ENCODE assay signal across 15 cellular contexts in genomic region chr1:206829875-206830274, GRCh38. TPM values are rescaled to one million over a fixed set of nuclear protein-coding genes. Genes with fewer than 3 reads are reported as not detected.
A peak's percentile ranks its signal among the peaks of the same experiment; 100 is the strongest.
DNase-seq lines count a peak whose midpoint lies in the region; ATAC-seq and TF ChIP-seq lines count a peak whose summit lies in the region.
"Had no signal": no experiment of that assay in that cellular context is flagged by ENCODE, and none has a peak within 500 bp of the region (broad histone marks: within the 10 kb centered on the region; RNA-seq: fewer than 3 reads in every experiment).

No MANE protein-coding gene starts in this region.

- H3K4me2 ChIP-seq in Loucy (ENCODE audit: low read depth, low read length, poor library complexity, severe bottlenecking) (peak overlapping the region; percentile 3), neuronal stem cell (ENCODE audit: insufficient read depth, low read length, poor library complexity, severe bottlenecking) (no peak overlapping the region)

- no peaks in the 10 kb centered on the region for H4K20me1 ChIP-seq in Loucy (ENCODE audit: insufficient read depth, low read length, poor library complexity, severe bottlenecking)

- H3K27me3 ChIP-seq in CD8-positive, alpha-beta T cell (ENCODE audit: insufficient read depth, low read length): no peaks in the 10 kb centered on the region
- H3K27me3 ChIP-seq in Loucy (ENCODE audit: insufficient read depth, low read length, poor library complexity, severe bottlenecking) (no peaks in the 10 kb centered on the region), neuronal stem cell (ENCODE audit: control insufficient read depth in 3 of 3, insufficient read depth in 3 of 3, low read depth in 1 of 3, low read length in 3 of 3) (peaks cover 0 to 8% (median 0%) of the 10 kb centered on the region in 3 experiments)
- H3K27me3 ChIP-seq: uterus had no signal

- peak overlapping the region; percentile 78 for H3K27ac Mint-ChIP-seq in CD8-positive, alpha-beta T cell
- H3K27ac Mint-ChIP-seq in T-helper 17 cell: peak overlapping the region; percentile 35

- POLR2A ChIA-PET in CD8-positive, alpha-beta T cell (lab: Charles Lee): interaction anchor here (0.6 to 1.3 kb wide), 2 partner anchors 92 to 821 kb away, joined by 3 to 4 read pairs; partner anchors contain the start of gene FCMR

- no peaks in the 10 kb centered on the region for H3K79me1 ChIP-seq in neuronal stem cell (ENCODE audit: low read depth, low read length)

- H3K4ac ChIP-seq in neuronal stem cell (ENCODE audit: low read length): no peak overlapping the region

- H3K36me3 ChIP-seq in CD8-positive, alpha-beta T cell (ENCODE audit: insufficient read depth, low read length): no peaks in the 10 kb centered on the region
- H3K36me3 ChIP-seq in Loucy (ENCODE audit: insufficient read depth, low read length) (no peaks in the 10 kb centered on the region), neuronal stem cell (replicated peaks in 1 of 2; ENCODE audit: control insufficient read depth in 2 of 2, insufficient read depth in 2 of 2, low read length in 2 of 2) (no peaks in the 10 kb centered on the region)
- H3K36me3 ChIP-seq: esophagus squamous epithelium, uterus had no signal

- H2BK5ac ChIP-seq in neuronal stem cell (ENCODE audit: low read length): no peak overlapping the region

- no peaks in the 10 kb centered on the region for H3K9me2 ChIP-seq in Loucy (replicated peaks; ENCODE audit: low read depth, low read length)

- no peaks in the 10 kb centered on the region for H3K79me2 ChIP-seq in Loucy (ENCODE audit: insufficient read depth, low read length)

- no peak overlapping the region for H2BK15ac ChIP-seq in neuronal stem cell (ENCODE audit: low read length)

- no peak overlapping the region for H4K8ac ChIP-seq in neuronal stem cell (ENCODE audit: low read depth, low read length)

- peak overlapping the region; percentile 24 for H3K4me3 Mint-ChIP-seq in CD8-positive, alpha-beta T cell
- H3K4me3 Mint-ChIP-seq in T-helper 17 cell: no peak overlapping the region

- no peak overlapping the region for H3K18ac ChIP-seq in neuronal stem cell (ENCODE audit: low read length)

- CTCF ChIA-PET in CD8-positive, alpha-beta T cell (lab: Charles Lee): interaction anchor here (0.7 to 4.5 kb wide), 6 partner anchors 21 to 104 kb away, joined by 3 to 18 read pairs (median 4); no protein-coding TSS in a partner anchor

- H3K9me3 Mint-ChIP-seq in CD8-positive, alpha-beta T cell: no peaks in the 10 kb centered on the region
- H3K9me3 Mint-ChIP-seq: natural killer cell treated with Interleukin-12 subunit alpha and Interleukin-12 subunit beta and Interleukin-15 and Interleukin-18, amount 100 ng/mL, for 72 hours had no signal

- intact Hi-C loops in CD8-positive, alpha-beta T cell (cut with DNase I, micrococcal nuclease): loop anchor here in 1 of 2 experiments (10.0 kb wide), 1 partner anchor 295 kb away; no protein-coding TSS in a partner anchor

- WGBS in neuronal stem cell (ENCODE audit: extremely low coverage in 2 of 2, insufficient read length in 2 of 2, insufficient replicate concordance in 1 of 2), 2 donors: no CpG with 5 or more reads among the region's 2 CpGs

- TF ChIP-seq CTCF in CD8-positive, alpha-beta T cell (IDR thresholded peaks at IDR 0.05): no peak
- no peak for TF ChIP-seq CTCF in Loucy (conservative IDR thresholded peaks at IDR 0.05; ENCODE audit: low read length)

- no peak overlapping the region for H4K91ac ChIP-seq in neuronal stem cell (ENCODE audit: low read depth, low read length, poor library complexity)

- H3F3A ChIP-seq in Loucy (ENCODE audit: low read depth): 0 out of 2 replicates have a peak, but pooled peaks cover 3% of the 10 kb centered on the region

- no peaks in the 10 kb centered on the region for H3K9me3 ChIP-seq in CD8-positive, alpha-beta T cell (ENCODE audit: low read length)
- no peaks in the 10 kb centered on the region for H3K9me3 ChIP-seq in Loucy (ENCODE audit: insufficient read depth, low read depth, low read length)
- no peaks in the 10 kb centered on the region for H3K9me3 ChIP-seq in T-helper 17 cell (ENCODE audit: control insufficient read depth, low read length, poor library complexity, severe bottlenecking)
- no peaks in the 10 kb centered on the region for H3K9me3 ChIP-seq in neuronal stem cell (replicated peaks in 1 of 2; ENCODE audit: control insufficient read depth in 2 of 2, insufficient read depth in 1 of 2, low read depth in 1 of 2, low read length in 2 of 2)
- H3K9me3 ChIP-seq: esophagus squamous epithelium, uterus had no signal

- H3K4me1 Mint-ChIP-seq in CD8-positive, alpha-beta T cell (ENCODE audit: low read depth): peaks cover 61% of the 10 kb centered on the region
- peaks cover 24% of the 10 kb centered on the region for H3K4me1 Mint-ChIP-seq in T-helper 17 cell

- peak; percentile 67 for ATAC-seq in CD8-positive, alpha-beta T cell
- ATAC-seq in T-helper 17 cell: no peak
- ATAC-seq: left lobe of liver had no signal

- H3K4me3 ChIP-seq in CD8-positive, alpha-beta T cell (ENCODE audit: low read depth, low read length): no peak overlapping the region
- H3K4me3 ChIP-seq in Loucy (ENCODE audit: low read length, poor library complexity, severe bottlenecking): no peak overlapping the region
- H3K4me3 ChIP-seq in neuronal stem cell (ENCODE audit: low read length in 2 of 2): no peak overlapping the region
- H3K4me3 ChIP-seq: esophagus squamous epithelium, uterus had no signal

- no peaks in the 10 kb centered on the region for H3K36me3 Mint-ChIP-seq in CD8-positive, alpha-beta T cell
- peaks cover 4% of the 10 kb centered on the region for H3K36me3 Mint-ChIP-seq in T-helper 17 cell (ENCODE audit: low read depth)
- H3K36me3 Mint-ChIP-seq: natural killer cell treated with Interleukin-12 subunit alpha and Interleukin-12 subunit beta and Interleukin-15 and Interleukin-18, amount 100 ng/mL, for 72 hours had no signal

- no peak overlapping the region for H3K23ac ChIP-seq in neuronal stem cell (ENCODE audit: low read depth, low read length, poor library complexity)

- no peak overlapping the region for H2BK12ac ChIP-seq in neuronal stem cell (ENCODE audit: low read length)

- no peak overlapping the region for H2AK5ac ChIP-seq in neuronal stem cell (ENCODE audit: low read depth, low read length)

- H2AFZ ChIP-seq in Loucy (ENCODE audit: low read length): peak overlapping the region; percentile 59
- H2AFZ ChIP-seq in neuronal stem cell (ENCODE audit: low read length): no peak overlapping the region

- no peaks in the 10 kb centered on the region for H3K27me3 Mint-ChIP-seq in CD8-positive, alpha-beta T cell (ENCODE audit: low read depth)
- peaks cover 39% of the 10 kb centered on the region for H3K27me3 Mint-ChIP-seq in T-helper 17 cell

- H2BK120ac ChIP-seq in neuronal stem cell (ENCODE audit: low read depth, low read length): no peak overlapping the region

- H3K9ac ChIP-seq in Loucy (ENCODE audit: low read depth, low read length, poor library complexity, severe bottlenecking): no peak overlapping the region
- no peak overlapping the region for H3K9ac ChIP-seq in neuronal stem cell (ENCODE audit: low read depth, low read length, poor library complexity)

- peaks cover 25% of the 10 kb centered on the region for H3K4me1 ChIP-seq in CD8-positive, alpha-beta T cell (ENCODE audit: insufficient read depth, low read length)
- H3K4me1 ChIP-seq in Loucy (ENCODE audit: insufficient read depth, low read length, poor library complexity, severe bottlenecking) (peaks cover 51% of the 10 kb centered on the region), neuronal stem cell (ENCODE audit: control insufficient read depth in 2 of 2, insufficient read depth in 1 of 2, low read depth in 1 of 2, low read length in 2 of 2) (peaks cover 2 to 5% of the 10 kb centered on the region in 2 donors)
- H3K4me1 ChIP-seq: uterus had no signal

- no peak overlapping the region for H3K27ac ChIP-seq in CD8-positive, alpha-beta T cell (ENCODE audit: low read depth, low read length)
- H3K27ac ChIP-seq in neuronal stem cell (replicated peaks; ENCODE audit: low read length): no peak overlapping the region
- H3K27ac ChIP-seq: esophagus squamous epithelium, uterus had no signal

- no peak for DNase-seq in CD8-positive, alpha-beta T cell
- DNase-seq in T-helper 17 cell (no peak), medulla oblongata (ENCODE audit: extremely low spot score) (peak; percentile 15), DMS79 treated with DMSO at 0.1 percent for 48 hours (lab: John Stamatoyannopoulos, UW) (no peak), NCI-H2171 treated with DMSO at 0.1 percent for 48 hours (lab: John Stamatoyannopoulos, UW) (no peak), neuronal stem cell (ENCODE audit: low spot score) (no peak)
- no peak for DNase-seq in stimulated activated naive CD4-positive, alpha-beta T cell treated with Interleukin-2 at 50 U/mL for 16 hours (lab: John Stamatoyannopoulos, UW)
- DNase-seq: amniotic stem cell; esophagus squamous epithelium; stimulated activated CD4-positive, alpha-beta T cell treated with anti-CD3 and anti-CD28 coated beads, Interleukin-2, amount 100 ng/mL, for 24 hours; uterus had no signal

- no peak overlapping the region for H3K14ac ChIP-seq in neuronal stem cell (ENCODE audit: low read length)

RNA-seq across cellular contexts. Expression of gene IL20, which starts 35.5 kb away (rescaled TPM):
- not detected for total RNA-seq in CD8-positive, alpha-beta T cell
- total RNA-seq in T-helper 17 cell: not detected
- polyA plus RNA-seq in neuronal stem cell (2013, experiment 1 of 2): not detected
- polyA plus RNA-seq in neuronal stem cell (2013, experiment 2 of 2): not detected
- total RNA-seq: left lobe of liver; natural killer cell treated with Interleukin-12 subunit alpha and Interleukin-12 subunit beta and Interleukin-15 and Interleukin-18, amount 100 ng/mL, for 72 hours had no signal
- polyA plus RNA-seq: BJ had no signal

RNA-seq across cellular contexts. Expression of gene IL10, which starts 57.6 kb away (rescaled TPM):
- total RNA-seq in CD8-positive, alpha-beta T cell: 1 to 10 TPM in 1 of 2 experiments, under 1 TPM in 1; 0.78 to 1.0 TPM
- under 1 TPM; 0.20 to 0.76 TPM for total RNA-seq in T-helper 17 cell
- polyA plus RNA-seq in neuronal stem cell (2013, experiment 1 of 2): not detected
- polyA plus RNA-seq in neuronal stem cell (2013, experiment 2 of 2): not detected
- polyA plus RNA-seq: BJ had no signal

RNA-seq across cellular contexts. Expression of gene IL19, which starts 59.3 kb away (rescaled TPM):
- not detected for total RNA-seq in CD8-positive, alpha-beta T cell
- not detected for total RNA-seq in T-helper 17 cell
- not detected for polyA plus RNA-seq in neuronal stem cell (2013, experiment 1 of 2)
- polyA plus RNA-seq in neuronal stem cell (2013, experiment 2 of 2): not detected
- total RNA-seq: left lobe of liver; natural killer cell treated with Interleukin-12 subunit alpha and Interleukin-12 subunit beta and Interleukin-15 and Interleukin-18, amount 100 ng/mL, for 72 hours had no signal
- polyA plus RNA-seq: BJ had no signal
